Comparison of ENCODE assay signal across 18 cellular contexts in the genomic region with DNA sequence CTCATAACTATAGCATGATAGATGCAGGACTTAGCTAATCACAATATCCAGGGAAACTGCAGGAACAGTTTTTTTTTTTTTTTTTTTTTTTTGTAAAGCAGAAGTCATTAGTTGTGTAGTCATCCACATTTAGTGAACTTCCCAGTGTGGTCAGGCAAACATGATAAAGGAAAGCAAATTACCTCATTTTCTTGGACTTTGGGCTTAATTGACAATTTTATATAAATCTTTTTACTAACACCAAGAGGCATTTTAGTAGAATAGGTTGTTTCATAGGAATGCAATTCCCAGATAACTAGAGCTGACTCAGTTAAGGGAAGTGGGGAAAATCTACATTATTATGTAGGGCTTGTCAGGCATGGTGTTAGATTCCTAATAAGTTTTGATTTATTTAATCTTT.
DNase-seq lines count a peak whose midpoint lies in the region; TF ChIP-seq lines count a peak whose summit lies in the region.
"Had no signal": no experiment of that assay in that cellular context is flagged by ENCODE, and none has a peak within 500 bp of the region (broad histone marks: within the 10 kb centered on the region; RNA-seq: fewer than 3 reads in every experiment).

No MANE protein-coding gene starts in this region.

- no peaks in the 10 kb centered on the region for H3K9me3 ChIP-seq in right atrium auricular region

- in situ Hi-C loops in astrocyte of the spinal cord (cut with HindIII; ENCODE audit: low sequenced_read_pairs), result no loop called here

- no peaks in the 10 kb centered on the region for H3K27me3 ChIP-seq in right atrium auricular region

- no peak overlapping the region for H3K27ac ChIP-seq in right atrium auricular region
- H3K27ac ChIP-seq: A549, C4-2B, HL-60 had no signal

- H3K4me3 ChIP-seq in astrocyte of the spinal cord (ENCODE audit: low read depth, low read length) (no peak overlapping the region), retinal pigment epithelial cell (ENCODE audit: low read length) (no peak overlapping the region), right atrium auricular region (no peak overlapping the region)
- H3K4me3 ChIP-seq: A549, HAP-1, K562 had no signal

- peak; percentile 30 for DNase-seq in H4 (ENCODE audit: low spot score)
- DNase-seq in amniotic epithelial cell (ENCODE audit: low read depth), result peak; percentile 36
- DNase-seq in astrocyte of the spinal cord (ENCODE audit: low read depth, low spot score), result peak; percentile 23
- DNase-seq in retinal pigment epithelial cell (ENCODE audit: low read depth), result peak; percentile 43
- no peak for DNase-seq in activated CD4-positive, alpha-beta T cell treated with anti-CD3 and anti-CD28 coated beads for 1 hour
- no peak for DNase-seq in NCI-H510A (lab: John Stamatoyannopoulos, UW)
- DNase-seq in right atrium auricular region (ENCODE audit: low spot score), result no peak
- DNase-seq in NCI-H774 (lab: John Stamatoyannopoulos, UW), result no peak
- DNase-seq: AML-193; Caco-2; CD4-positive, alpha-beta T cell; GDM1; IMR-90 had no signal

- no peak for TF ChIP-seq CTCF in astrocyte of the spinal cord (IDR thresholded peaks at IDR 0.05; ENCODE audit: low read depth, low read length)
- no peak for TF ChIP-seq CTCF in retinal pigment epithelial cell (conservative IDR thresholded peaks at IDR 0.05; ENCODE audit: low read depth, low read length)
- no peak for TF ChIP-seq CTCF in right atrium auricular region (IDR thresholded peaks at IDR 0.05)

- H3K4me1 ChIP-seq in right atrium auricular region, result no peaks in the 10 kb centered on the region
- H3K4me1 ChIP-seq: A549, Caco-2 had no signal

- no peaks in the 10 kb centered on the region for H3K36me3 ChIP-seq in right atrium auricular region
- H3K36me3 ChIP-seq: HAP-1 had no signal

Comparison
In these comparisons a context has a peak if more than half of its experiments do, and no peak if none do; other contexts are left out.
1. DNase-seq: peak in H4 (single experiment), amniotic epithelial cell (single experiment), astrocyte of the spinal cord (single experiment) and retinal pigment epithelial cell (single experiment); none in activated CD4-positive, alpha-beta T cell treated with anti-CD3 and anti-CD28 coated beads for 1 hour (single experiment), NCI-H510A (single experiment), right atrium auricular region (single experiment) and NCI-H774 (single experiment).